ENCODE assay signal across 8 cellular contexts in genomic region chr14:64823305-64823985, GRCh38. TPM values are rescaled to one million over a fixed set of nuclear protein-coding genes. Genes with fewer than 3 reads are reported as not detected.
A peak's percentile ranks its signal among the peaks of the same experiment; 100 is the strongest.
DNase-seq lines count a peak whose midpoint lies in the region; ATAC-seq and TF ChIP-seq lines count a peak whose summit lies in the region.

No MANE protein-coding gene starts in this region.

- no peak overlapping the region for H3K4me3 ChIP-seq in MG63
- H3K4me3 ChIP-seq in upper lobe of right lung, result no peak overlapping the region

- H3K4me1 Mint-ChIP-seq in activated naive CD4-positive, alpha-beta T cell treated with anti-CD3 and anti-CD28 coated beads for 36 hours (ENCODE audit: low read depth), result peaks cover 4% of the 10 kb centered on the region
- peaks cover 14% of the 10 kb centered on the region for H3K4me1 Mint-ChIP-seq in glutamatergic neuron (ENCODE audit: low read depth, unreplicated experiment)
- H3K4me1 Mint-ChIP-seq in progenitor cell of endocrine pancreas (ENCODE audit: low read depth), result no peaks in the 10 kb centered on the region

- ATAC-seq in GM19025 (IDR thresholded peaks at IDR 0.05; ENCODE audit: low read depth, unreplicated experiment), result peak; percentile 79
- peak; percentile 93 for ATAC-seq in upper lobe of right lung

- H3K9me3 Mint-ChIP-seq in activated naive CD4-positive, alpha-beta T cell treated with anti-CD3 and anti-CD28 coated beads for 36 hours, result no peaks in the 10 kb centered on the region
- peaks cover 12% of the 10 kb centered on the region for H3K9me3 Mint-ChIP-seq in glutamatergic neuron (ENCODE audit: unreplicated experiment)
- no peaks in the 10 kb centered on the region for H3K9me3 Mint-ChIP-seq in progenitor cell of endocrine pancreas (ENCODE audit: low read depth)

- peaks cover 3% of the 10 kb centered on the region for H3K4me1 ChIP-seq in upper lobe of right lung

- peak overlapping the region; percentile 13 for H3K4me3 Mint-ChIP-seq in activated naive CD4-positive, alpha-beta T cell treated with anti-CD3 and anti-CD28 coated beads for 36 hours
- H3K4me3 Mint-ChIP-seq in glutamatergic neuron (ENCODE audit: unreplicated experiment) (peak overlapping the region; percentile 70), progenitor cell of endocrine pancreas (ENCODE audit: low read depth) (no peak overlapping the region)

- H3K9me3 ChIP-seq in MG63 (no peaks in the 10 kb centered on the region), upper lobe of right lung (no peaks in the 10 kb centered on the region)

- peaks cover 8% of the 10 kb centered on the region for H3K27me3 Mint-ChIP-seq in activated naive CD4-positive, alpha-beta T cell treated with anti-CD3 and anti-CD28 coated beads for 36 hours (ENCODE audit: low read depth)
- H3K27me3 Mint-ChIP-seq in glutamatergic neuron (ENCODE audit: unreplicated experiment), result peaks cover 10% of the 10 kb centered on the region
- peaks cover 48% of the 10 kb centered on the region for H3K27me3 Mint-ChIP-seq in progenitor cell of endocrine pancreas

- no peaks in the 10 kb centered on the region for H3K27me3 ChIP-seq in MG63
- H3K27me3 ChIP-seq in upper lobe of right lung, result peaks cover 3% of the 10 kb centered on the region

- TF ChIP-seq CTCF in glutamatergic neuron (IDR thresholded peaks at IDR 0.05; ENCODE audit: partially characterized antibody, unreplicated experiment) (peak; percentile 71), progenitor cell of endocrine pancreas (IDR thresholded peaks at IDR 0.05; ENCODE audit: unreplicated experiment) (peak; percentile 81), upper lobe of right lung (IDR thresholded peaks at IDR 0.05) (peak; percentile 81)

- H3K27ac Mint-ChIP-seq in activated naive CD4-positive, alpha-beta T cell treated with anti-CD3 and anti-CD28 coated beads for 36 hours, result no peak overlapping the region
- H3K27ac Mint-ChIP-seq in glutamatergic neuron (ENCODE audit: unreplicated experiment) (peak overlapping the region; percentile 79), progenitor cell of endocrine pancreas (no peak overlapping the region)

- intact Hi-C loops in activated naive CD4-positive, alpha-beta T cell treated with anti-CD3 and anti-CD28 coated beads for 36 hours (cut with micrococcal nuclease), result loop anchor here (1.0 to 5.0 kb wide), 2 partner anchors 69 to 160 kb away; no protein-coding TSS in a partner anchor
- intact Hi-C loops in upper lobe of right lung (cut with DNase I), result loop anchor here (10.0 kb wide), 1 partner anchor 61 kb away; no protein-coding TSS in a partner anchor

- H3K27ac ChIP-seq in upper lobe of right lung, result no peak overlapping the region

- DNase-seq in AG08396 (ENCODE audit: low spot score) (peak; percentile 89), MG63 (peak; percentile 54), SKM-1 (lab: John Stamatoyannopoulos, UW; ENCODE audit: unreplicated experiment) (peak; percentile 9), glutamatergic neuron (peak; percentile 84), progenitor cell of endocrine pancreas (ENCODE audit: low spot score, unreplicated experiment) (peak; percentile 70), upper lobe of right lung (peak; percentile 91)
- peak; percentile 82 for DNase-seq in activated naive CD4-positive, alpha-beta T cell treated with anti-CD3 and anti-CD28 coated beads for 36 hours

- CTCF ChIA-PET in activated naive CD4-positive, alpha-beta T cell treated with anti-CD3 and anti-CD28 coated beads for 36 hours (lab: Charles Lee), result interaction anchor here (0.5 to 4.6 kb wide), 37 partner anchors 10 to 1116 kb away, joined by 3 to 153 read pairs (median 4); partner anchors contain the start of genes FNTB and SPTB

- no peaks in the 10 kb centered on the region for H3K36me3 Mint-ChIP-seq in activated naive CD4-positive, alpha-beta T cell treated with anti-CD3 and anti-CD28 coated beads for 36 hours (ENCODE audit: low read depth)
- H3K36me3 Mint-ChIP-seq in glutamatergic neuron (ENCODE audit: unreplicated experiment), result peaks cover 5% of the 10 kb centered on the region
- no peaks in the 10 kb centered on the region for H3K36me3 Mint-ChIP-seq in progenitor cell of endocrine pancreas (ENCODE audit: insufficient read depth)

- H3K36me3 ChIP-seq in MG63 (no peaks in the 10 kb centered on the region), upper lobe of right lung (no peaks in the 10 kb centered on the region)

RNA-seq across cellular contexts. Expression of gene SPTB, which starts 56.3 kb away (rescaled TPM):
- total RNA-seq in MG63 (2014; rRNA removed; shearing (Covaris generic); ENCODE audit: low replicate concordance), result 0.13 TPM in 1 of 2 replicates, not detected in the other
- total RNA-seq in activated naive CD4-positive, alpha-beta T cell treated with anti-CD3 and anti-CD28 coated beads for 36 hours, result under 1 TPM; 0.42 to 0.55 TPM
- total RNA-seq in glutamatergic neuron (ENCODE audit: unreplicated experiment) (1.9 TPM), progenitor cell of endocrine pancreas (1.1 and 1.7 TPM in 2 replicates), upper lobe of right lung (3.0 TPM)

Comparison
In these comparisons a context has a peak if more than half of its experiments do, and no peak if none do; other contexts are left out.
1. DNase-seq: peak in every context shown above with its lines; median percentile 91 in upper lobe of right lung; 89 in AG08396; 84 in glutamatergic neuron; 82 in activated naive CD4-positive, alpha-beta T cell treated with anti-CD3 and anti-CD28 coated beads for 36 hours; 70 in progenitor cell of endocrine pancreas; 54 in MG63; 9 in SKM-1.